In genomic region chr12:90512518-90512917, GRCh38 we compare ENCODE assay signal across 15 cellular contexts.
DNase-seq lines count a peak whose midpoint lies in the region; ATAC-seq lines count a peak whose summit lies in the region.
"Had no signal": no experiment of that assay in that cellular context is flagged by ENCODE, and none has a peak within 500 bp of the region (broad histone marks: within the 10 kb centered on the region; RNA-seq: fewer than 3 reads in every experiment).

No MANE protein-coding gene starts in this region.

- ATAC-seq in stimulated activated naive CD8-positive, alpha-beta T cell treated with anti-CD3 and anti-CD28 coated beads, Interleukin-15, Interleukin-2, amounts not matched to agents 100 U/mL and 50 U/mL, for 24 hours, result no peak
- ATAC-seq in GM21737 (IDR thresholded peaks at IDR 0.05; ENCODE audit: unreplicated experiment), result no peak

- H3K27me3 ChIP-seq in HUES48 (ENCODE audit: control insufficient read depth, insufficient read depth, low read length) (no peaks in the 10 kb centered on the region), NT2/D1 (ENCODE audit: insufficient read depth, insufficient read length) (no peaks in the 10 kb centered on the region)
- H3K27me3 ChIP-seq: BE2C had no signal

- H3K27ac ChIP-seq in HUES48 (ENCODE audit: low read depth, low read length), result peak overlapping the region; percentile 40
- H3K27ac ChIP-seq: C4-2B, GM23248 had no signal

- intact Hi-C loops in posterior cingulate gyrus (cut with DNase I), result no loop called here

- no peaks in the 10 kb centered on the region for H3K9me3 ChIP-seq in HUES48 (ENCODE audit: control insufficient read depth, insufficient read depth, low read length)
- no peaks in the 10 kb centered on the region for H3K9me3 ChIP-seq in NT2/D1 (ENCODE audit: insufficient read depth, low read length)
- H3K9me3 ChIP-seq: BE2C, HAP-1 had no signal

- peaks cover 41% of the 10 kb centered on the region for H3K4me1 ChIP-seq in HUES48 (ENCODE audit: control insufficient read depth, insufficient read depth, low read length)
- no peaks in the 10 kb centered on the region for H3K4me1 ChIP-seq in NT2/D1 (ENCODE audit: insufficient read depth, insufficient read length)
- H3K4me1 ChIP-seq: BE2C, HAP-1 had no signal

- H3K9ac ChIP-seq in HUES48 (ENCODE audit: low read depth, low read length) (no peak overlapping the region), NT2/D1 (ENCODE audit: insufficient read length, low read depth) (no peak overlapping the region)
- H3K9ac ChIP-seq: GM23248 had no signal

- peak; percentile 3 for DNase-seq in NT2/D1 (ENCODE audit: low read depth, low spot score)
- peak; percentile 35 for DNase-seq in iPS DF 19.7 (ENCODE audit: low read depth, low spot score)
- no peak for DNase-seq in stimulated activated naive CD8-positive, alpha-beta T cell treated with anti-CD3 and anti-CD28 coated beads, Interleukin-15, Interleukin-2, amounts not matched to agents 100 U/mL and 50 U/mL, for 24 hours
- no peak for DNase-seq in UCSD-AML1 (lab: John Stamatoyannopoulos, UW; ENCODE audit: unreplicated experiment)
- DNase-seq in posterior cingulate gyrus, result no peak
- DNase-seq: BE2C; CD4-positive, alpha-beta memory T cell; DND-41; GDM1; GM23248; KBM-7 had no signal

- H3K36me3 ChIP-seq in HUES48 (ENCODE audit: control insufficient read depth, insufficient read depth, low read length), result no peaks in the 10 kb centered on the region
- no peaks in the 10 kb centered on the region for H3K36me3 ChIP-seq in NT2/D1 (ENCODE audit: insufficient read depth, insufficient read length, low read length)
- H3K36me3 ChIP-seq: BE2C, HAP-1 had no signal

- H3K4me3 ChIP-seq in HUES48 (ENCODE audit: low read depth, low read length), result 0 out of 2 replicates have a peak overlapping the region, but pooled peaks have one; percentile 14
- no peak overlapping the region for H3K4me3 ChIP-seq in NT2/D1 (ENCODE audit: insufficient read length, low read depth)
- H3K4me3 ChIP-seq: GM23248, HAP-1 had no signal

Comparison
In these comparisons a context has a peak if more than half of its experiments do, and no peak if none do; other contexts are left out.
1. DNase-seq: peak in NT2/D1 (single experiment) and iPS DF 19.7 (single experiment); none in stimulated activated naive CD8-positive, alpha-beta T cell treated with anti-CD3 and anti-CD28 coated beads, Interleukin-15, Interleukin-2, amounts not matched to agents 100 U/mL and 50 U/mL, for 24 hours (single experiment), UCSD-AML1 (single experiment) and posterior cingulate gyrus (0 of 10).